Comparison of ENCODE assay signal across 28 cellular contexts in the genomic region with DNA sequence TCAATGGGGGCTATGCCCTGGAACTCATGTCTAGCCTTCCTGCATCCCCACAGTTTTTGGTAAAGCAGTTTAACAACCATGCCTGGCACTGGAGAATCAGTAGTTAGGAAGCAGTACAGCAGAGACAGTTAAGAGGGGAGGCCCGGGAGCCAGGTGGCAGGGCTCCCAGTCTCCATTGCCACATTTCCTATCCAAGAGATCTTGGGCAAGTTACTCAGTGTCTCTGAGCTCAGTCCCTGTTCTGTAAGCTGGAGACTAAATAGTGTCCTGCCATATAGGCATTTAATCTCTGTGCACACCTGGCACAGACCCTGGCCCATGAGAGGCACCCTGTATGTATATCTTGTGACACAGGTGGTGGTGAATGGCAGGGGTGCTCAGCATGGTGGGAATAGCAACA.
"Had no signal": no experiment of that assay in that cellular context is flagged by ENCODE, and none has a peak within 500 bp of the region (broad histone marks: within the 10 kb centered on the region; RNA-seq: fewer than 3 reads in every experiment).

No MANE protein-coding gene starts in this region.

- H3K79me2 ChIP-seq: hepatocyte, parathyroid adenoma had no signal

- H3K9me3 ChIP-seq: esophagus squamous epithelium, gastroesophageal sphincter, heart left ventricle, mucosa of descending colon, neutrophil, prostate gland, right atrium auricular region, spleen, testis, tibial nerve, upper lobe of left lung, uterus had no signal

- H3K4me1 ChIP-seq: esophagus squamous epithelium, foreskin keratinocyte, gastroesophageal sphincter, parathyroid adenoma, prostate gland, testis, tibial nerve, uterus had no signal

- ATAC-seq: gastroesophageal sphincter; heart left ventricle; left lobe of liver; mucosa of descending colon; natural killer cell treated with Interleukin-12 subunit alpha and Interleukin-12 subunit beta and Interleukin-15 and Interleukin-18, amount 100 ng/mL, for 72 hours; stimulated activated memory B cell treated with anti-CD40 and anti-IgM and Interleukin-4, amounts not matched to agents 10 μg/mL and 1 μg/mL and 100 μg/mL, for 72 hours; stimulated activated naive CD8-positive, alpha-beta T cell treated with anti-CD3 and anti-CD28 coated beads, Interleukin-15, Interleukin-2, amounts not matched to agents 100 U/mL and 50 U/mL, for 24 hours had no signal

- H3K27ac ChIP-seq: coronary artery, esophagus squamous epithelium, foreskin keratinocyte, gastroesophageal sphincter, heart left ventricle, hepatocyte, neutrophil, parathyroid adenoma, prostate gland, right atrium auricular region, skin epidermis, spleen, testis, tibial nerve, upper lobe of left lung, uterus had no signal

- DNase-seq: effector memory CD4-positive, alpha-beta T cell; erythroblast; esophagus squamous epithelium; foreskin keratinocyte; heart left ventricle; kidney; mucosa of descending colon; naive B cell; spleen; stimulated activated CD4-positive, alpha-beta T cell treated with anti-CD3 and anti-CD28 coated beads, Interleukin-4, amount 100 ng/mL, for 4 hours; stimulated activated naive CD8-positive, alpha-beta T cell treated with anti-CD3 and anti-CD28 coated beads, Interleukin-15, Interleukin-2, amounts not matched to agents 100 U/mL and 50 U/mL, for 24 hours; substantia nigra; testis; upper lobe of left lung; uterus had no signal

- H3K27me3 ChIP-seq: esophagus squamous epithelium, foreskin keratinocyte, gastroesophageal sphincter, hepatocyte, neutrophil, right atrium auricular region, testis, tibial nerve, upper lobe of left lung, uterus had no signal

- H2AFZ ChIP-seq: hepatocyte, parathyroid adenoma had no signal

- H3K36me3 ChIP-seq: esophagus squamous epithelium, gastroesophageal sphincter, heart left ventricle, neutrophil, prostate gland, right atrium auricular region, spleen, tibial nerve, upper lobe of left lung, uterus had no signal

- H3K4me2 ChIP-seq: hepatocyte had no signal

- H3K9ac ChIP-seq: parathyroid adenoma had no signal

- H3K4me3 ChIP-seq: coronary artery, esophagus squamous epithelium, gastroesophageal sphincter, heart left ventricle, hepatocyte, lung, mucosa of descending colon, prostate gland, right atrium auricular region, skin epidermis, spleen, testis, tibial nerve, upper lobe of left lung, uterus had no signal
